In the genomic region with DNA sequence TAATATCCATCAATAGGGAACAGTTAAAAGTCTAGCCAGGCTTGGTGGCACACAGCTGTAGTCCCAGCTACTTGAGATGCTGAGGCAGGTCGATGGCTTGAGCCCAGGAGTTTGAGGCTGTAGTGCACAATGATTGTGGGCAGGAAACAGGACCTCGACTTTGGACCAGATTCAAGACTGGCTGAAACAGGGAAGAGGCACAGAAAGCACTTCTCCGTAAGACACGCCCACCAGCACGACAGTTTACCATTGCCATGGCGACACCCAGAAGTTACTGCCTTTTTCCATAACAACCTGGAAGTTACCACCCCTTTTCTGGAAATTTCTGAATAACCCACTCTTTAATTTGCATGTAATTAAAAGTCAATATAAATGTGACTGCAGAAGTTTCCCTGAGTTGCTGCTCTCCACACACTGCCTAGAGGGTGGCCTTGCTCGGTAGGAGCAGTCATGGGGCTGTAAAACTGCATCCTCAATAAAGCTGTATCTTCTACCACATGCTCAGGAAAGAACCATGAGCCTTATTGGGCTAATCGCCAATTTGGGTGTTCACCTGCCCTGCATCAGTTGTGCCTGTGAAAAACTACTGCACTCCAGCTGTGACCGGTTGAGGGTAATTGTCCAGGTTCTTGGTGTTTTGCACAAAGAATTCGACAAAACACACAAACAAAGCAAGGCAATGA, we compare ENCODE assay signal across 9 cellular contexts. TPM values are rescaled to one million over a fixed set of nuclear protein-coding genes. Genes with fewer than 3 reads are reported as not detected.
A peak's percentile ranks its signal among the peaks of the same experiment; 100 is the strongest.
DNase-seq lines count a peak whose midpoint lies in the region; ATAC-seq and TF ChIP-seq lines count a peak whose summit lies in the region.
"Had no signal": no experiment of that assay in that cellular context is flagged by ENCODE, and none has a peak within 500 bp of the region (broad histone marks: within the 10 kb centered on the region; RNA-seq: fewer than 3 reads in every experiment).

No MANE protein-coding gene starts in this region.

- peaks cover 2% of the 10 kb centered on the region for H3K27me3 Mint-ChIP-seq in WTC11 (ENCODE audit: low read depth)
- no peaks in the 10 kb centered on the region for H3K27me3 Mint-ChIP-seq in T-helper 2 cell treated with Interferon-gamma antibody and Interleukin-4, amounts not matched to agents 5 μg/mL and 100 μg/mL, for 36 hours (ENCODE audit: low read depth)
- H3K27me3 Mint-ChIP-seq: central memory CD8-positive, alpha-beta T cell had no signal

- no peaks in the 10 kb centered on the region for H3K9me3 Mint-ChIP-seq in WTC11
- H3K9me3 Mint-ChIP-seq in T-helper 2 cell treated with Interferon-gamma antibody and Interleukin-4, amounts not matched to agents 5 μg/mL and 100 μg/mL, for 36 hours: no peaks in the 10 kb centered on the region
- H3K9me3 Mint-ChIP-seq: central memory CD8-positive, alpha-beta T cell had no signal

- no peak for TF ChIP-seq POLR2A in GM18505 (IDR thresholded peaks at IDR 0.05; ENCODE audit: borderline replicate concordance, extremely low read depth, insufficient read depth, insufficient read length)

- H3K36me3 Mint-ChIP-seq in WTC11: no peaks in the 10 kb centered on the region
- H3K36me3 Mint-ChIP-seq in T-helper 2 cell treated with Interferon-gamma antibody and Interleukin-4, amounts not matched to agents 5 μg/mL and 100 μg/mL, for 36 hours (ENCODE audit: low read depth): no peaks in the 10 kb centered on the region

- TF ChIP-seq CTCF in WTC11 (IDR thresholded peaks at IDR 0.05): no peak

- peak; percentile 22 for DNase-seq in stimulated activated naive CD4-positive, alpha-beta T cell treated with Interleukin-2 at 50 U/mL for 16 hours (lab: John Stamatoyannopoulos, UW)
- no peak for DNase-seq in stimulated activated naive CD4-positive, alpha-beta T cell (lab: John Stamatoyannopoulos, UW)
- DNase-seq in WTC11 (ENCODE audit: low spot score): peak; percentile 56
- DNase-seq in hepatic stellate cell (ENCODE audit: low spot score): peak; percentile 28
- DNase-seq in NCI-H1417 treated with DMSO at 0.1 percent for 48 hours (lab: John Stamatoyannopoulos, UW): no peak
- no peak for DNase-seq in T-helper 2 cell treated with Interferon-gamma antibody and Interleukin-4, amounts not matched to agents 5 μg/mL and 100 μg/mL, for 36 hours (ENCODE audit: low spot score)

- ATAC-seq in WTC11: no peak
- no peak for ATAC-seq in GM18505 (IDR thresholded peaks at IDR 0.05; ENCODE audit: unreplicated experiment)
- ATAC-seq in HG03025 (IDR thresholded peaks at IDR 0.05; ENCODE audit: low FRiP score, unreplicated experiment): no peak

- no peak overlapping the region for H3K4me3 Mint-ChIP-seq in WTC11
- no peak overlapping the region for H3K4me3 Mint-ChIP-seq in T-helper 2 cell treated with Interferon-gamma antibody and Interleukin-4, amounts not matched to agents 5 μg/mL and 100 μg/mL, for 36 hours
- H3K4me3 Mint-ChIP-seq: central memory CD8-positive, alpha-beta T cell had no signal

- H3K4me1 Mint-ChIP-seq in WTC11: peaks cover 12% of the 10 kb centered on the region
- peaks cover 13% of the 10 kb centered on the region for H3K4me1 Mint-ChIP-seq in T-helper 2 cell treated with Interferon-gamma antibody and Interleukin-4, amounts not matched to agents 5 μg/mL and 100 μg/mL, for 36 hours (ENCODE audit: low read depth)
- H3K4me1 Mint-ChIP-seq: central memory CD8-positive, alpha-beta T cell had no signal

- H3K27ac Mint-ChIP-seq in WTC11: no peak overlapping the region
- H3K27ac Mint-ChIP-seq in T-helper 2 cell treated with Interferon-gamma antibody and Interleukin-4, amounts not matched to agents 5 μg/mL and 100 μg/mL, for 36 hours: no peak overlapping the region

- POLR2A ChIA-PET in WTC11 (lab: Charles Lee): no interaction called here

- CTCF ChIA-PET in WTC11 (lab: Charles Lee): interaction anchor here (0.9 to 1.5 kb wide), 3 partner anchors 9 to 38 kb away, joined by 4 to 5 read pairs (median 4); no protein-coding TSS in a partner anchor

TF ChIP-seq in WTC11, 78 proteins besides CTCF, POLR2A, EP300 and RAD21 (continues in another document):
- TF ChIP-seq ZBTB21 (CRISPR knock-in tag; IDR thresholded peaks at IDR 0.05; ENCODE audit: borderline replicate concordance): no peak
- no peak for TF ChIP-seq ESRRA (CRISPR knock-in tag; IDR thresholded peaks at IDR 0.05; ENCODE audit: borderline replicate concordance)
- TF ChIP-seq, protein P1, sequence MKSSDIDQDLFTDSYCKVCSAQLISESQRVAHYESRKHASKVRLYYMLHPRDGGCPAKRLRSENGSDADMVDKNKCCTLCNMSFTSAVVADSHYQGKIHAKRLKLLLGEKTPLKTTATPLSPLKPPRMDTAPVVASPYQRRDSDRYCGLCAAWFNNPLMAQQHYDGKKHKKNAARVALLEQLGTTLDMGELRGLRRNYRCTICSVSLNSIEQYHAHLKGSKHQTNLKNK (CRISPR knock-in tag; IDR thresholded peaks at IDR 0.05): no peak
- no peak for TF ChIP-seq CREM (CRISPR knock-in tag; IDR thresholded peaks at IDR 0.05)
- TF ChIP-seq TEAD1 (CRISPR knock-in tag; IDR thresholded peaks at IDR 0.05): no peak
- TF ChIP-seq E2F4 (CRISPR knock-in tag; IDR thresholded peaks at IDR 0.05; ENCODE audit: borderline replicate concordance, low read depth): no peak
- no peak for TF ChIP-seq ZNF317 (CRISPR knock-in tag; IDR thresholded peaks at IDR 0.05; ENCODE audit: borderline replicate concordance, low read depth)
- TF ChIP-seq RELA (CRISPR knock-in tag; IDR thresholded peaks at IDR 0.05; ENCODE audit: borderline replicate concordance): no peak
- TF ChIP-seq, protein P2, sequence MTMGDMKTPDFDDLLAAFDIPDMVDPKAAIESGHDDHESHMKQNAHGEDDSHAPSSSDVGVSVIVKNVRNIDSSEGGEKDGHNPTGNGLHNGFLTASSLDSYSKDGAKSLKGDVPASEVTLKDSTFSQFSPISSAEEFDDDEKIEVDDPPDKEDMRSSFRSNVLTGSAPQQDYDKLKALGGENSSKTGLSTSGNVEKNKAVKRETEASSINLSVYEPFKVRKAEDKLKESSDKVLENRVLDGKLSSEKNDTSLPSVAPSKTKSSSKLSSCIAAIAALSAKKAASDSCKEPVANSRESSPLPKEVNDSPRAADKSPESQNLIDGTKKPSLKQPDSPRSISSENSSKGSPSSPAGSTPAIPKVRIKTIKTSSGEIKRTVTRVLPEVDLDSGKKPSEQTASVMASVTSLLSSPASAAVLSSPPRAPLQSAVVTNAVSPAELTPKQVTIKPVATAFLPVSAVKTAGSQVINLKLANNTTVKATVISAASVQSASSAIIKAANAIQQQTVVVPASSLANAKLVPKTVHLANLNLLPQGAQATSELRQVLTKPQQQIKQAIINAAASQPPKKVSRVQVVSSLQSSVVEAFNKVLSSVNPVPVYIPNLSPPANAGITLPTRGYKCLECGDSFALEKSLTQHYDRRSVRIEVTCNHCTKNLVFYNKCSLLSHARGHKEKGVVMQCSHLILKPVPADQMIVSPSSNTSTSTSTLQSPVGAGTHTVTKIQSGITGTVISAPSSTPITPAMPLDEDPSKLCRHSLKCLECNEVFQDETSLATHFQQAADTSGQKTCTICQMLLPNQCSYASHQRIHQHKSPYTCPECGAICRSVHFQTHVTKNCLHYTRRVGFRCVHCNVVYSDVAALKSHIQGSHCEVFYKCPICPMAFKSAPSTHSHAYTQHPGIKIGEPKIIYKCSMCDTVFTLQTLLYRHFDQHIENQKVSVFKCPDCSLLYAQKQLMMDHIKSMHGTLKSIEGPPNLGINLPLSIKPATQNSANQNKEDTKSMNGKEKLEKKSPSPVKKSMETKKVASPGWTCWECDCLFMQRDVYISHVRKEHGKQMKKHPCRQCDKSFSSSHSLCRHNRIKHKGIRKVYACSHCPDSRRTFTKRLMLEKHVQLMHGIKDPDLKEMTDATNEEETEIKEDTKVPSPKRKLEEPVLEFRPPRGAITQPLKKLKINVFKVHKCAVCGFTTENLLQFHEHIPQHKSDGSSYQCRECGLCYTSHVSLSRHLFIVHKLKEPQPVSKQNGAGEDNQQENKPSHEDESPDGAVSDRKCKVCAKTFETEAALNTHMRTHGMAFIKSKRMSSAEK (CRISPR knock-in tag; IDR thresholded peaks at IDR 0.05; ENCODE audit: borderline replicate concordance): no peak
- TF ChIP-seq GABPB1 (CRISPR knock-in tag; IDR thresholded peaks at IDR 0.05): no peak
- TF ChIP-seq, protein P3, sequence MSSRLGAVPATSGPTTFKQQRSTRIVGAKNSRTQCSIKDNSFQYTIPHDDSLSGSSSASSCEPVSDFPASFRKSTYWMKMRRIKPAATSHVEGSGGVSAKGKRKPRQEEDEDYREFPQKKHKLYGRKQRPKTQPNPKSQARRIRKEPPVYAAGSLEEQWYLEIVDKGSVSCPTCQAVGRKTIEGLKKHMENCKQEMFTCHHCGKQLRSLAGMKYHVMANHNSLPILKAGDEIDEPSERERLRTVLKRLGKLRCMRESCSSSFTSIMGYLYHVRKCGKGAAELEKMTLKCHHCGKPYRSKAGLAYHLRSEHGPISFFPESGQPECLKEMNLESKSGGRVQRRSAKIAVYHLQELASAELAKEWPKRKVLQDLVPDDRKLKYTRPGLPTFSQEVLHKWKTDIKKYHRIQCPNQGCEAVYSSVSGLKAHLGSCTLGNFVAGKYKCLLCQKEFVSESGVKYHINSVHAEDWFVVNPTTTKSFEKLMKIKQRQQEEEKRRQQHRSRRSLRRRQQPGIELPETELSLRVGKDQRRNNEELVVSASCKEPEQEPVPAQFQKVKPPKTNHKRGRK (CRISPR knock-in tag; IDR thresholded peaks at IDR 0.05; ENCODE audit: borderline replicate concordance): no peak

RNA-seq across cellular contexts. Expression of gene LRRC23, which starts 4.6 kb away (rescaled TPM):
- 3.1 to 5.3 TPM (median 4.9 TPM) in 3 replicates for total RNA-seq in WTC11 (2021)

RNA-seq across cellular contexts. Expression of gene ENO2, which starts 14.4 kb away (rescaled TPM):
- total RNA-seq in WTC11 (2021): 118 to 170 TPM (median 165 TPM) in 3 replicates

RNA-seq across cellular contexts. Expression of gene SPSB2, which starts 26.9 kb away (rescaled TPM):
- total RNA-seq in WTC11 (2021): 21.2 to 25.5 TPM (median 22.7 TPM) in 3 replicates

RNA-seq across cellular contexts. Expression of gene ATN1, which starts 27.8 kb away (rescaled TPM):
- total RNA-seq in WTC11 (2021): 80.0 to 87.1 TPM (median 80.5 TPM) in 3 replicates

RNA-seq across cellular contexts. Expression of gene TPI1, which starts 32.6 kb away (rescaled TPM):
- total RNA-seq in WTC11 (2021): 1,045 to 1,242 TPM (median 1,195 TPM) in 3 replicates

Comparison
In these comparisons a context has a peak if more than half of its experiments do, and no peak if none do; other contexts are left out.
1. DNase-seq: peak in stimulated activated naive CD4-positive, alpha-beta T cell treated with Interleukin-2 at 50 U/mL for 16 hours (single experiment), WTC11 (single experiment) and hepatic stellate cell (single experiment); none in stimulated activated naive CD4-positive, alpha-beta T cell (0 of 6), NCI-H1417 treated with DMSO at 0.1 percent for 48 hours (single experiment) and T-helper 2 cell treated with Interferon-gamma antibody and Interleukin-4, amounts not matched to agents 5 μg/mL and 100 μg/mL, for 36 hours (single experiment).